ENCODE assay signal across 16 cellular contexts in genomic region chr9:24036459-24036858, GRCh38.
DNase-seq lines count a peak whose midpoint lies in the region; ATAC-seq and TF ChIP-seq lines count a peak whose summit lies in the region.
"Had no signal": no experiment of that assay in that cellular context is flagged by ENCODE, and none has a peak within 500 bp of the region (broad histone marks: within the 10 kb centered on the region; RNA-seq: fewer than 3 reads in every experiment).

No MANE protein-coding gene starts in this region.

- no peak for TF ChIP-seq CTCF in WTC11 (IDR thresholded peaks at IDR 0.05)

- in situ Hi-C loops in G401 (cut with HindIII; ENCODE audit: low sequenced_read_pairs): no loop called here

- H3K9me3 Mint-ChIP-seq in WTC11: no peaks in the 10 kb centered on the region

- peak overlapping the region; percentile 59 for H3K27ac Mint-ChIP-seq in WTC11
- H3K27ac Mint-ChIP-seq: CD4-positive, alpha-beta memory T cell had no signal

- H3K4me3 Mint-ChIP-seq in WTC11: no peak overlapping the region
- H3K4me3 Mint-ChIP-seq: CD4-positive, alpha-beta memory T cell had no signal

- no peaks in the 10 kb centered on the region for H3K27me3 Mint-ChIP-seq in WTC11 (ENCODE audit: low read depth)
- H3K27me3 Mint-ChIP-seq: CD4-positive, alpha-beta memory T cell had no signal

- POLR2A ChIA-PET in WTC11 (lab: Charles Lee): no interaction called here

- CTCF ChIA-PET in WTC11 (lab: Charles Lee): no interaction called here

- DNase-seq in G401 (ENCODE audit: low spot score) (peak; percentile 95), NCI-H2171 treated with DMSO at 0.1 percent for 48 hours (lab: John Stamatoyannopoulos, UW) (peak; percentile 85), WTC11 (ENCODE audit: low spot score) (no peak), retina (peak; percentile 13), SHP77 treated with DMSO at 0.1 percent for 48 hours (lab: John Stamatoyannopoulos, UW) (no peak)
- DNase-seq in stimulated activated CD4-positive, alpha-beta T cell treated with anti-CD3 and anti-CD28 coated beads, Interleukin-15, amount 100 ng/mL, for 24 hours: no peak
- DNase-seq: CD4-positive, alpha-beta memory T cell; DMS79; H7; NCI-H1105 treated with DMSO at 0.1 percent for 48 hours; NCI-H187 treated with DMSO at 0.1 percent for 48 hours; NCI-H748 treated with DMSO at 0.1 percent for 48 hours; SHP77; SK-N-SH had no signal

- no peaks in the 10 kb centered on the region for H3K36me3 Mint-ChIP-seq in WTC11
- H3K36me3 Mint-ChIP-seq: CD4-positive, alpha-beta memory T cell had no signal

- ATAC-seq in WTC11 (peak; percentile 69), HG03135 (IDR thresholded peaks at IDR 0.05; ENCODE audit: unreplicated experiment) (no peak)
- ATAC-seq: K562 had no signal

- peaks cover 74% of the 10 kb centered on the region for H3K4me1 Mint-ChIP-seq in WTC11
- H3K4me1 Mint-ChIP-seq: CD4-positive, alpha-beta memory T cell had no signal

TF ChIP-seq in WTC11, 78 proteins besides CTCF, POLR2A, EP300 and RAD21:
- TF ChIP-seq STAT6 (CRISPR knock-in tag; conservative IDR thresholded peaks at IDR 0.05; ENCODE audit: low read depth) (no peak), ZNF138 (CRISPR knock-in tag; conservative IDR thresholded peaks at IDR 0.05) (no peak), CREM (CRISPR knock-in tag; IDR thresholded peaks at IDR 0.05) (no peak), ESRRA (CRISPR knock-in tag; IDR thresholded peaks at IDR 0.05; ENCODE audit: borderline replicate concordance) (no peak), NR3C1 (CRISPR knock-in tag; conservative IDR thresholded peaks at IDR 0.05; ENCODE audit: low read depth) (no peak), GABPB1 (CRISPR knock-in tag; IDR thresholded peaks at IDR 0.05) (no peak), ERG (CRISPR knock-in tag; IDR thresholded peaks at IDR 0.05) (no peak), ZNF671 (CRISPR knock-in tag; IDR thresholded peaks at IDR 0.05) (no peak), ELF4 (CRISPR knock-in tag; IDR thresholded peaks at IDR 0.05; ENCODE audit: low read depth) (no peak), OVOL2 (CRISPR knock-in tag; IDR thresholded peaks at IDR 0.05; ENCODE audit: borderline replicate concordance) (no peak), CREB1 (CRISPR knock-in tag; IDR thresholded peaks at IDR 0.05) (no peak), MAX (CRISPR knock-in tag; IDR thresholded peaks at IDR 0.05) (no peak), ZNF423 (CRISPR knock-in tag; IDR thresholded peaks at IDR 0.05) (no peak), FOXP4 (CRISPR knock-in tag; IDR thresholded peaks at IDR 0.05) (no peak), SMAD4 (CRISPR knock-in tag; IDR thresholded peaks at IDR 0.05) (no peak)
- TF ChIP-seq, protein P1, sequence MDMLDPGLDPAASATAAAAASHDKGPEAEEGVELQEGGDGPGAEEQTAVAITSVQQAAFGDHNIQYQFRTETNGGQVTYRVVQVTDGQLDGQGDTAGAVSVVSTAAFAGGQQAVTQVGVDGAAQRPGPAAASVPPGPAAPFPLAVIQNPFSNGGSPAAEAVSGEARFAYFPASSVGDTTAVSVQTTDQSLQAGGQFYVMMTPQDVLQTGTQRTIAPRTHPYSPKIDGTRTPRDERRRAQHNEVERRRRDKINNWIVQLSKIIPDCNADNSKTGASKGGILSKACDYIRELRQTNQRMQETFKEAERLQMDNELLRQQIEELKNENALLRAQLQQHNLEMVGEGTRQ (CRISPR knock-in tag; IDR thresholded peaks at IDR 0.05): no peak
- TF ChIP-seq, protein P2, sequence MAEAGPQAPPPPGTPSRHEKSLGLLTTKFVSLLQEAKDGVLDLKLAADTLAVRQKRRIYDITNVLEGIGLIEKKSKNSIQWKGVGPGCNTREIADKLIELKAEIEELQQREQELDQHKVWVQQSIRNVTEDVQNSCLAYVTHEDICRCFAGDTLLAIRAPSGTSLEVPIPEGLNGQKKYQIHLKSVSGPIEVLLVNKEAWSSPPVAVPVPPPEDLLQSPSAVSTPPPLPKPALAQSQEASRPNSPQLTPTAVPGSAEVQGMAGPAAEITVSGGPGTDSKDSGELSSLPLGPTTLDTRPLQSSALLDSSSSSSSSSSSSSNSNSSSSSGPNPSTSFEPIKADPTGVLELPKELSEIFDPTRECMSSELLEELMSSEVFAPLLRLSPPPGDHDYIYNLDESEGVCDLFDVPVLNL (CRISPR knock-in tag; IDR thresholded peaks at IDR 0.05; ENCODE audit: borderline replicate concordance, low read depth): no peak
- TF ChIP-seq, protein P3, sequence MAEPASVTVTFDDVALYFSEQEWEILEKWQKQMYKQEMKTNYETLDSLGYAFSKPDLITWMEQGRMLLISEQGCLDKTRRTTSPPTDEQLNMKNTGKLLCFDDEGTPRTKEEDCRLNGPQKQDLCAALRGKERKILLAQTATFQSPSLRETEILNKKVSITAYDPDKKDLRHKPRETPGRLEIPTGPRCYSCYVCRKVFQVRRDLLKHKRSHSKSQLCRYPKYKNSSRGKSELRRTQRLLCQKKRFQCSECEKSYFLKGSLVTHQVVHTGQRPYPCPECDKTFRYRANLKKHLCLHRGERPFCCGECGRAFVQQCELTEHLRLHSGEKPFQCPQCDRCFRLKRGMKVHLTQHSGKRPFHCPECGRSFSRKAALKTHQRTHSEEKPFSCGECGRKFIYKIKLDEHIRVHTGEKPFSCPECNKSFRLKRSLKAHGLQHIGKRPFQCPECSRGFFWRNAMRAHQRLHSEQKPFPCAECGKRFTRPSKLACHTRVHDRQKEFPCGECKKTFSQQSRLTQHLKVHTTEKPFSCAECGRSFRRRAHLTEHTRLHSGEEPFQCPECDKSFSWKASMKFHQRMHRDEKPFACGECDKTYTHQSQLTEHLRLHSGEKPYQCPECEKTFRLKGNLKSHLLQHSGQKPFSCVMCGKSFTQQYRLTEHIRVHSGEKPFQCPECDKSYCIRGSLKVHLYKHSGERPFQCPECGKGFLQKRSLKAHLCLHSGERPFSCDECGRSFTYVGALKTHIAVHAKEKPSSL (CRISPR knock-in tag; conservative IDR thresholded peaks at IDR 0.05): no peak

Comparison
In these comparisons a context has a peak if more than half of its experiments do, and no peak if none do; other contexts are left out.
1. DNase-seq: peak in G401 (single experiment), NCI-H2171 treated with DMSO at 0.1 percent for 48 hours (single experiment) and retina (single experiment); none in WTC11 (single experiment), stimulated activated CD4-positive, alpha-beta T cell treated with anti-CD3 and anti-CD28 coated beads, Interleukin-15, amount 100 ng/mL, for 24 hours (single experiment) and SHP77 treated with DMSO at 0.1 percent for 48 hours (single experiment).